ENCODE assay signal across 8 cellular contexts in the genomic region with DNA sequence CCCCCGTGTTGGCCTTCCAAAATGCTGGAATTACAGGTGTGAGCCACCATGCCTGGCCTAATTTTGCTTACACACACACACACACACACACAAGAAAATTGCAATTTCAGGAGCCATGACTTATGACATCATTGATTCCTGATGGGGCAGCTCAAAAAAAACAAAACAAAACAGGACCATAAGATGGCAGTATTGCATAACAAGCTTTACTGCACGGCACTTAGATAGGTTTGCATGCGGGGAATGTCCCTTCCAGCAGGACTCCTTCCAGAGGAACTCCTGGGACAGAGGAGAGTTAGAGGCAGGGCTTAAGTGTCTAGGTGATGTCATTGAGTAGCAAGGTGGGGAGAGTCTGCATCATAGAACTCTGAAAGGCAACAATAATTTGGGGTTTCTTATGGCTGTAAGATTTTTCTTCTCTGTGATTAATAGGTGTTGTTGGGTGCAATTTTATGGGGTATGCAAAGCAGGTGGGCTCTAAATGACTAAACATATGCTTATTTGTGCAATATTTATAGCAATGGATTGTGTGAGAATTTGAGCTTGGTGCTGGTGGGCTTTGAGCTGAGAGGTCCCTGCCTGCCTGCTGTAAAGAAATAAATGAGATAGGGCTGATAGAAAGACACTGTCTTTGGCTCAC. TPM values are rescaled to one million over a fixed set of nuclear protein-coding genes. Genes with fewer than 3 reads are reported as not detected.
DNase-seq lines count a peak whose midpoint lies in the region; ATAC-seq and TF ChIP-seq lines count a peak whose summit lies in the region.

No MANE protein-coding gene starts in this region.

- TF ChIP-seq CTCF in GM10266 (IDR thresholded peaks at IDR 0.05; ENCODE audit: control insufficient read depth, insufficient read depth, low read depth, missing control alignments): peak; percentile 63
- TF ChIP-seq CTCF in NB4 (IDR thresholded peaks at IDR 0.05; ENCODE audit: low read depth, low read length): peak; percentile 23

- no peak overlapping the region for H3K4me3 ChIP-seq in NB4 (ENCODE audit: low read depth, low read length)

- DNase-seq in A172 (ENCODE audit: low spot score) (peak; percentile 82), GM10266 (ENCODE audit: extremely low spot score) (peak; percentile 56), NB4 (ENCODE audit: low read depth) (peak; percentile 71), SK-N-DZ (ENCODE audit: low spot score) (peak; percentile 37), glomerular endothelial cell (ENCODE audit: extremely low read depth, low read depth, low spot score) (peak; percentile 62)

- ATAC-seq in HG03159 (IDR thresholded peaks at IDR 0.05; ENCODE audit: unreplicated experiment) (no peak), HG02623 (IDR thresholded peaks at IDR 0.05; ENCODE audit: unreplicated experiment) (no peak), GM21528 (IDR thresholded peaks at IDR 0.05; ENCODE audit: low FRiP score, unreplicated experiment) (no peak)

- no peak for TF ChIP-seq POLR2A in NB4 (IDR thresholded peaks at IDR 0.05; ENCODE audit: extremely low read depth, insufficient read length)

RNA-seq across cellular contexts. Expression of gene ACSBG2, which starts 9.0 kb away (rescaled TPM):
- total RNA-seq in A172 (2014; rRNA removed; shearing (Covaris generic)): 0.05 and 0.07 TPM in 2 replicates
- not detected in 2 replicates for polyA plus RNA-seq in SK-N-DZ (2014; cell fraction: cytosol; rRNA removed)
- polyA plus RNA-seq in SK-N-DZ (2014; cell fraction: nucleus; rRNA removed): not detected in 2 replicates
- total RNA-seq in glomerular endothelial cell: not detected in 2 replicates

RNA-seq across cellular contexts. Expression of gene RFX2, which starts 16.2 kb away (rescaled TPM):
- total RNA-seq in A172 (2014; rRNA removed; shearing (Covaris generic)): 10.0 and 14.8 TPM in 2 replicates
- 9.5 and 10.0 TPM in 2 replicates for polyA plus RNA-seq in SK-N-DZ (2014; cell fraction: cytosol; rRNA removed)
- 5.5 and 8.8 TPM in 2 replicates for polyA plus RNA-seq in SK-N-DZ (2014; cell fraction: nucleus; rRNA removed)
- 5.3 and 7.9 TPM in 2 replicates for total RNA-seq in glomerular endothelial cell
